In the genomic region with DNA sequence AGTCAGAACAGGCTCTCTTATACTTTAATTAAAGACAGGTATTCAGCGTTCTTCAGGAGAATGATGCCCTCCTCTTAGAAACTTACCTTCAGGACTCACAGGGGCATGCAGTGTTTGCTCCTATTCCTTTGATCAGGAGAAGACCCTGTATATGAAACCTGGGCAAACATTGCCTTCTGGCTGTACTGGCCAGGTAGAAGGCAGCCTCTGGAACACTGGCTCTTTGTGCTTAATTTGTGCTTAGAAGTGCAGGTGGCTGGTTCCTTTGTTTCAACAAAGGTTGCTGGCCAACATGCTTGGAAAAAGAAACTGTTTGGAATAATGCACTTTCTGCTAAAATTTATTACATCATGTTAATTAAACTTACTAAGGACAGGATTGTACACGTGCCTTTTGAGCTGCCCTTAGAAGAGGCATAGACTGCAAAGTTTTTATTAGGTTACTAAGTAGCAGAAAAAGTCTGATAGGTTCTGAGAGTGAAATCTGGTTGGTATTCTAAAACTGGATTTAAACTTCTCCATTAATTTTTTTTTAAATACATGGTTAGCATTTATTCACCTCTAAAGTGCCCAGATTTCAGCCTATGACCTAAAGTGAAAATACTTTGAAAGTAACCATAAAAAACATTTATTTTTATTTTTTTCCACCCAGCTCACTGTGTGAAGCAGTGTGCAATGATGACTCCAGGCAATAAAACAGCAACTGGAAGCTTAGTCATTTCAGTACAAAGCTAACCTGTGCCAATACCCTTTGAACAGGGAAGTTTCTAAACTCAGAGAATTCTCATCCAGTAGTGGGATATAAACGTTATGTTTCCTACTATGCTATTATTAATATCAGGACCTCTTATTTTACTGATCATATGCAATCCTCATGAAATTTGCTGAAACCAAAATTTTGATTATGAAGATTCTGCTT, we compare ENCODE assay signal across 11 cellular contexts. TPM values are rescaled to one million over a fixed set of nuclear protein-coding genes. Genes with fewer than 3 reads are reported as not detected.
DNase-seq lines count a peak whose midpoint lies in the region; ATAC-seq, FAIRE-seq and TF ChIP-seq lines count a peak whose summit lies in the region.
"Had no signal": no experiment of that assay in that cellular context is flagged by ENCODE, and none has a peak within 500 bp of the region (broad histone marks: within the 10 kb centered on the region; RNA-seq: fewer than 3 reads in every experiment).

No MANE protein-coding gene starts in this region.

- peak; percentile 13 for DNase-seq in NCI-H345 (lab: John Stamatoyannopoulos, UW)
- no peak for DNase-seq in NCI-H345 treated with DMSO at 0.1 percent for 48 hours (lab: John Stamatoyannopoulos, UW; ENCODE audit: unreplicated experiment)
- DNase-seq in NCI-H69 (lab: John Stamatoyannopoulos, UW) = peak; percentile 91
- peak; percentile 55 for DNase-seq in fibroblast of the aortic adventitia (ENCODE audit: low read depth)
- peak; percentile 32 for DNase-seq in urothelium cell line (ENCODE audit: low spot score)
- no peak for DNase-seq in SJCRH30
- DNase-seq in activated CD4-positive, alpha-beta T cell treated with anti-CD3 and anti-CD28 coated beads, Interleukin-2, amount 10 ng/mL, durations not matched to agents 24 days and 14 days = no peak
- DNase-seq in activated T-cell treated with anti-CD3 and anti-CD28 coated beads, Interleukin-2, amount 50 U/mL, for 72 hours = no peak
- DNase-seq: mesendoderm had no signal

- TF ChIP-seq CTCF in fibroblast of the aortic adventitia (IDR thresholded peaks at IDR 0.05; ENCODE audit: insufficient read depth, low read length) = no peak

- H3K9me3 ChIP-seq in SJCRH30 (replicated peaks) = no peaks in the 10 kb centered on the region

- no peak for ATAC-seq in activated T-cell treated with anti-CD3 and anti-CD28 coated beads, Interleukin-2, amount 50 U/mL, for 72 hours (replicated peaks in 1 of 2)

- intact Hi-C loops in activated CD4-positive, alpha-beta T cell treated with anti-CD3 and anti-CD28 coated beads, Interleukin-2, amount 10 ng/mL, durations not matched to agents 24 days and 14 days (cut with micrococcal nuclease) = no loop called here

- H3K4me3 Mint-ChIP-seq in activated CD4-positive, alpha-beta T cell treated with anti-CD3 and anti-CD28 coated beads, Interleukin-2, amount 10 ng/mL, durations not matched to agents 24 days and 14 days = no peak overlapping the region
- H3K4me3 Mint-ChIP-seq in activated T-cell treated with anti-CD3 and anti-CD28 coated beads, Interleukin-2, amount 50 U/mL, for 72 hours = no peak overlapping the region

- peaks cover 14% of the 10 kb centered on the region for H3K27me3 Mint-ChIP-seq in activated CD4-positive, alpha-beta T cell treated with anti-CD3 and anti-CD28 coated beads, Interleukin-2, amount 10 ng/mL, durations not matched to agents 24 days and 14 days
- H3K27me3 Mint-ChIP-seq in activated T-cell treated with anti-CD3 and anti-CD28 coated beads, Interleukin-2, amount 50 U/mL, for 72 hours (ENCODE audit: low read depth) = peaks cover 5% of the 10 kb centered on the region

- no peak overlapping the region for H3K27ac ChIP-seq in SJCRH30

- peaks cover 10% of the 10 kb centered on the region for H3K4me1 Mint-ChIP-seq in activated CD4-positive, alpha-beta T cell treated with anti-CD3 and anti-CD28 coated beads, Interleukin-2, amount 10 ng/mL, durations not matched to agents 24 days and 14 days
- H3K4me1 Mint-ChIP-seq in activated T-cell treated with anti-CD3 and anti-CD28 coated beads, Interleukin-2, amount 50 U/mL, for 72 hours (ENCODE audit: low read depth) = peaks cover 9% of the 10 kb centered on the region

- H3K27ac Mint-ChIP-seq in activated CD4-positive, alpha-beta T cell treated with anti-CD3 and anti-CD28 coated beads, Interleukin-2, amount 10 ng/mL, durations not matched to agents 24 days and 14 days = no peak overlapping the region
- no peak overlapping the region for H3K27ac Mint-ChIP-seq in activated T-cell treated with anti-CD3 and anti-CD28 coated beads, Interleukin-2, amount 50 U/mL, for 72 hours

- H3K36me3 ChIP-seq in SJCRH30 = no peaks in the 10 kb centered on the region

- H3K9me3 Mint-ChIP-seq in activated CD4-positive, alpha-beta T cell treated with anti-CD3 and anti-CD28 coated beads, Interleukin-2, amount 10 ng/mL, durations not matched to agents 24 days and 14 days = no peaks in the 10 kb centered on the region
- H3K9me3 Mint-ChIP-seq in activated T-cell treated with anti-CD3 and anti-CD28 coated beads, Interleukin-2, amount 50 U/mL, for 72 hours = peaks cover 0 to 3% of the 10 kb centered on the region in 2 donors

- H3K36me3 Mint-ChIP-seq in activated CD4-positive, alpha-beta T cell treated with anti-CD3 and anti-CD28 coated beads, Interleukin-2, amount 10 ng/mL, durations not matched to agents 24 days and 14 days (ENCODE audit: low read depth) = no peaks in the 10 kb centered on the region
- H3K36me3 Mint-ChIP-seq in activated T-cell treated with anti-CD3 and anti-CD28 coated beads, Interleukin-2, amount 50 U/mL, for 72 hours (ENCODE audit: insufficient read depth in 2 of 2) = no peaks in the 10 kb centered on the region

- H3K4me3 ChIP-seq in fibroblast of the aortic adventitia (ENCODE audit: low read depth, low read length) (no peak overlapping the region), SJCRH30 (no peak overlapping the region)

- H3K4me1 ChIP-seq in SJCRH30 = peaks cover 33% of the 10 kb centered on the region

- FAIRE-seq in urothelium cell line (lab: Jason Lieb, UNC) = no peak
- FAIRE-seq: A204.1 had no signal

- H3K27me3 ChIP-seq in SJCRH30 = no peaks in the 10 kb centered on the region

RNA-seq across cellular contexts. Expression of gene RASSF6, which starts 11.3 kb away (rescaled TPM):
- not detected in 2 replicates for total RNA-seq in fibroblast of the aortic adventitia (ENCODE audit: low replicate concordance)
- 0.03 and 0.08 TPM in 2 replicates for total RNA-seq in SJCRH30 (2014; rRNA removed; shearing (Covaris generic))
- not detected in 2 replicates for total RNA-seq in activated CD4-positive, alpha-beta T cell treated with anti-CD3 and anti-CD28 coated beads, Interleukin-2, amount 10 ng/mL, durations not matched to agents 24 days and 14 days
- total RNA-seq in activated T-cell treated with anti-CD3 and anti-CD28 coated beads, Interleukin-2, amount 50 U/mL, for 72 hours = under 1 TPM in 1 of 2 donors, not detected in 1; 0.07 TPM
- total RNA-seq: dermis microvascular lymphatic vessel endothelial cell had no signal

Comparison
In these comparisons a context has a peak if more than half of its experiments do, and no peak if none do; other contexts are left out.
1. DNase-seq: peak in NCI-H345 (single experiment), NCI-H69 (single experiment), fibroblast of the aortic adventitia (single experiment) and urothelium cell line (single experiment); none in NCI-H345 treated with DMSO at 0.1 percent for 48 hours (single experiment), SJCRH30 (0 of 2), activated CD4-positive, alpha-beta T cell treated with anti-CD3 and anti-CD28 coated beads, Interleukin-2, amount 10 ng/mL, durations not matched to agents 24 days and 14 days (single experiment) and activated T-cell treated with anti-CD3 and anti-CD28 coated beads, Interleukin-2, amount 50 U/mL, for 72 hours (0 of 2).